Comparison of ENCODE assay signal across 8 cellular contexts in the genomic region with DNA sequence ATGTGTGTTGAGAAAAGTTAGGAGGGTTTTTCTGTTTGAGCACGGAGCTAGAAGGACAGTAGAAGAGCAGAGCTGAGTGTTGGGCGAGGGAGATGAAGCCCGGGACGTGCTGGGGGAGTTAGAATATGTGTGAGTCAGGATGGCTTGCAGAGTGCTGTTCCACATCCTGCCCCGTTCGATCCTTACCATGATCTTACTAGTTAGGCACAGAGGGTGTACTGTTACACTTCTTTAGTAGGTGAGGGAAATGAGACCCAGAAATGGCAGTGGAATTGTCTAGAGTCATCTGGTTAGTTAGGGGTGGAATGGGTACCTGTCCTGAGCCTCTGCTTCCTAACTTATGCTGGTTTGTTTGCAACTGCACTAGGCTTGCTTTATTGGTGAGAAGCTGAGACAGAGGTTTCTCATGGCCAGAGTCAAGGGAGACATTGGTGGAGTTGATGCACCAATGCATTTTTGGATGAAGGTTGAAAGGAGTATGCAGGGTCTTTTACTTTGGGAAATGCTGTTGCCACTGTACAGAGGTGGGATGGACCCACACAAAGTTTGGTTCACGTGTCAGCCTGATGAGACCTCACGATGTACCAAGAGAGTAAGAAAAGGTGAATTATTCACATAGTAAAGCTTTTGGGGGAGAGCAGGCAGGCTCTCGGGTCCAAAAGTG. TPM values are rescaled to one million over a fixed set of nuclear protein-coding genes. Genes with fewer than 3 reads are reported as not detected.
A peak's percentile ranks its signal among the peaks of the same experiment; 100 is the strongest.
DNase-seq lines count a peak whose midpoint lies in the region; ATAC-seq, FAIRE-seq and TF ChIP-seq lines count a peak whose summit lies in the region.

No MANE protein-coding gene starts in this region.

- no peaks in the 10 kb centered on the region for H3K27me3 Mint-ChIP-seq in activated T-cell treated with anti-CD3 and anti-CD28 coated beads, Interleukin-2, amount 50 U/mL, for 72 hours (ENCODE audit: low read depth)
- no peaks in the 10 kb centered on the region for H3K27me3 Mint-ChIP-seq in naive thymus-derived CD8-positive, alpha-beta T cell

- H3K36me3 ChIP-seq in WERI-Rb-1 (no peaks in the 10 kb centered on the region), pancreas (no peaks in the 10 kb centered on the region)

- H3K27ac ChIP-seq in WERI-Rb-1 (no peak overlapping the region), pancreas (peak overlapping the region in 2 of 4 donors; percentile 33 to 35)

- H3K9me3 ChIP-seq in WERI-Rb-1 (ENCODE audit: severe bottlenecking) (no peaks in the 10 kb centered on the region), pancreas (no peaks in the 10 kb centered on the region)

- no peaks in the 10 kb centered on the region for H3K9me3 Mint-ChIP-seq in activated T-cell treated with anti-CD3 and anti-CD28 coated beads, Interleukin-2, amount 50 U/mL, for 72 hours
- no peaks in the 10 kb centered on the region for H3K9me3 Mint-ChIP-seq in naive thymus-derived CD8-positive, alpha-beta T cell

- no peak for DNase-seq in GM18507 (ENCODE audit: extremely low spot score, insufficient read length, low read depth)
- DNase-seq in activated T-cell treated with anti-CD3 and anti-CD28 coated beads, Interleukin-2, amount 50 U/mL, for 72 hours: peak; percentile 12 to 36
- DNase-seq in naive thymus-derived CD8-positive, alpha-beta T cell: peak in 1 of 10 donors; percentile 16
- no peak for DNase-seq in OCI-M2 (lab: John Stamatoyannopoulos, UW; ENCODE audit: unreplicated experiment)
- no peak for DNase-seq in WERI-Rb-1
- DNase-seq in pancreas: no peak
- no peak for DNase-seq in posterior vena cava (ENCODE audit: low spot score)

- H3K4me3 ChIP-seq in WERI-Rb-1 (ENCODE audit: low read depth, low read length): no peak overlapping the region
- no peak overlapping the region for H3K4me3 ChIP-seq in pancreas

- FAIRE-seq in GM18507 (lab: Jason Lieb, UNC) (peak; percentile 39), pancreas (lab: Jason Lieb, UNC) (no peak)

- H3K27me3 ChIP-seq in WERI-Rb-1 (ENCODE audit: insufficient read depth, low read depth, severe bottlenecking): no peaks in the 10 kb centered on the region
- no peaks in the 10 kb centered on the region for H3K27me3 ChIP-seq in pancreas

- POLR2A ChIA-PET in naive thymus-derived CD8-positive, alpha-beta T cell (lab: Charles Lee): interaction anchor here (0.6 kb wide), 1 partner anchor 151 kb away, joined by 3 read pairs; no protein-coding TSS in a partner anchor

- peak overlapping the region; percentile 45 for H3K27ac Mint-ChIP-seq in activated T-cell treated with anti-CD3 and anti-CD28 coated beads, Interleukin-2, amount 50 U/mL, for 72 hours
- H3K27ac Mint-ChIP-seq in naive thymus-derived CD8-positive, alpha-beta T cell: peak overlapping the region; percentile 79 to 93 (median 85)

- intact Hi-C loops in pancreas (cut with DNase I) (no loop called here), posterior vena cava (cut with DNase I) (no loop called here)

- 86 to 89% methylated on average over 9 of the region's 9 CpGs for WGBS in pancreas, 2 donors

- peaks cover 74% of the 10 kb centered on the region for H3K4me1 Mint-ChIP-seq in activated T-cell treated with anti-CD3 and anti-CD28 coated beads, Interleukin-2, amount 50 U/mL, for 72 hours (ENCODE audit: low read depth)
- peaks cover 41 to 84% (median 81%) of the 10 kb centered on the region in 4 donors for H3K4me1 Mint-ChIP-seq in naive thymus-derived CD8-positive, alpha-beta T cell

- peaks cover 0 to 2% of the 10 kb centered on the region in 2 donors for H3K36me3 Mint-ChIP-seq in activated T-cell treated with anti-CD3 and anti-CD28 coated beads, Interleukin-2, amount 50 U/mL, for 72 hours (ENCODE audit: insufficient read depth in 2 of 2)
- peaks cover 0 to 3% (median 0%) of the 10 kb centered on the region in 3 donors for H3K36me3 Mint-ChIP-seq in naive thymus-derived CD8-positive, alpha-beta T cell

- ATAC-seq in HG02588 (IDR thresholded peaks at IDR 0.05; ENCODE audit: unreplicated experiment) (peak; percentile 16), pancreas (no peak)
- peak; percentile 71 to 87 for ATAC-seq in activated T-cell treated with anti-CD3 and anti-CD28 coated beads, Interleukin-2, amount 50 U/mL, for 72 hours (replicated peaks in 1 of 2)
- ATAC-seq in naive thymus-derived CD8-positive, alpha-beta T cell: peak; percentile 31 to 64

- TF ChIP-seq CTCF in WERI-Rb-1 (IDR thresholded peaks at IDR 0.05; ENCODE audit: low read depth, low read length): no peak
- TF ChIP-seq CTCF in pancreas (IDR thresholded peaks at IDR 0.05): no peak

- peaks cover 0 to 21% (median 0%) of the 10 kb centered on the region in 3 donors for H3K4me1 ChIP-seq in pancreas

- peak overlapping the region; percentile 46 to 53 for H3K4me3 Mint-ChIP-seq in activated T-cell treated with anti-CD3 and anti-CD28 coated beads, Interleukin-2, amount 50 U/mL, for 72 hours
- H3K4me3 Mint-ChIP-seq in naive thymus-derived CD8-positive, alpha-beta T cell: peak overlapping the region; percentile 43 to 82 (median 66)

RNA-seq across cellular contexts. Expression of a gene that starts 42.4 kb away (rescaled TPM):
- total RNA-seq in activated T-cell treated with anti-CD3 and anti-CD28 coated beads, Interleukin-2, amount 50 U/mL, for 72 hours: 10 to 100 TPM; 54.1 to 78.6 TPM
- 10 to 100 TPM; 72.6 to 78.6 TPM for total RNA-seq in naive thymus-derived CD8-positive, alpha-beta T cell
- 10 to 100 TPM; 11.0 to 25.5 (median 24.0) TPM for polyA plus RNA-seq in naive thymus-derived CD8-positive, alpha-beta T cell
- total RNA-seq in pancreas: 10 to 100 TPM; 24.7 to 41.7 (median 29.9) TPM
- polyA plus RNA-seq in pancreas: 10 to 100 TPM; 10.6 to 14.9 TPM
- 10 to 100 TPM; 65.8 to 66.4 TPM for total RNA-seq in posterior vena cava

Comparison
In these comparisons a context has a peak if more than half of its experiments do, and no peak if none do; other contexts are left out.
1. DNase-seq: peak in activated T-cell treated with anti-CD3 and anti-CD28 coated beads, Interleukin-2, amount 50 U/mL, for 72 hours (2 of 2); none in GM18507 (single experiment), OCI-M2 (single experiment), WERI-Rb-1 (single experiment), pancreas (0 of 6) and posterior vena cava (single experiment).
2. ATAC-seq: peak in HG02588 (single experiment), activated T-cell treated with anti-CD3 and anti-CD28 coated beads, Interleukin-2, amount 50 U/mL, for 72 hours (2 of 2) and naive thymus-derived CD8-positive, alpha-beta T cell (2 of 2); none in pancreas (0 of 4).